Comparison of ENCODE assay signal across 16 cellular contexts in genomic region chr2:191714925-191715324, GRCh38. TPM values are rescaled to one million over a fixed set of nuclear protein-coding genes. Genes with fewer than 3 reads are reported as not detected.
DNase-seq lines count a peak whose midpoint lies in the region; ATAC-seq and TF ChIP-seq lines count a peak whose summit lies in the region.
"Had no signal": no experiment of that assay in that cellular context is flagged by ENCODE, and none has a peak within 500 bp of the region (broad histone marks: within the 10 kb centered on the region; RNA-seq: fewer than 3 reads in every experiment).

No MANE protein-coding gene starts in this region.

- peak overlapping the region; percentile 56 for H3K27ac Mint-ChIP-seq in glutamatergic neuron (ENCODE audit: unreplicated experiment)
- no peak overlapping the region for H3K27ac Mint-ChIP-seq in CD14-positive monocyte
- H3K27ac Mint-ChIP-seq: CD4-positive, alpha-beta memory T cell; HFFc6; T-helper 2 cell treated with Interferon-gamma antibody and Interleukin-4, amounts not matched to agents 5 μg/mL and 100 μg/mL, for 36 hours had no signal

- intact Hi-C loops in prostate gland (cut with DNase I) (no loop called here), CD14-positive monocyte (cut with micrococcal nuclease) (no loop called here)

- no peaks in the 10 kb centered on the region for H3K9me3 ChIP-seq in HEK293 (ENCODE audit: control insufficient read depth, insufficient read depth, low read depth, low read length)
- H3K9me3 ChIP-seq in prostate gland, result no peaks in the 10 kb centered on the region
- H3K9me3 ChIP-seq: BE2C had no signal

- ATAC-seq in GM18505 (IDR thresholded peaks at IDR 0.05; ENCODE audit: unreplicated experiment), result no peak
- ATAC-seq: K562 had no signal

- peaks cover 35% of the 10 kb centered on the region for H3K4me1 Mint-ChIP-seq in glutamatergic neuron (ENCODE audit: low read depth, unreplicated experiment)
- no peaks in the 10 kb centered on the region for H3K4me1 Mint-ChIP-seq in CD14-positive monocyte

- H3K4me3 ChIP-seq in HEK293 (ENCODE audit: low read depth, low read length) (no peak overlapping the region), prostate gland (no peak overlapping the region)
- H3K4me3 ChIP-seq: K562 had no signal

- 90% methylated on average over 4 of the region's 4 CpGs for WGBS in prostate gland

- no peak overlapping the region for H3K27ac ChIP-seq in HEK293 (ENCODE audit: extremely low read depth, low read depth, low read length)
- H3K27ac ChIP-seq in prostate gland, result no peak overlapping the region
- H3K27ac ChIP-seq: 22Rv1 had no signal

- H3K27me3 ChIP-seq in prostate gland (replicated peaks; ENCODE audit: insufficient read depth), result no peaks in the 10 kb centered on the region
- H3K27me3 ChIP-seq: BE2C had no signal

- POLR2A ChIA-PET in HEK293 (lab: Yijun Ruan, JAX), result no interaction called here

- no peak for TF ChIP-seq POLR2A in prostate gland (IDR thresholded peaks at IDR 0.05)
- no peak for TF ChIP-seq POLR2A in GM18505 (IDR thresholded peaks at IDR 0.05; ENCODE audit: borderline replicate concordance, extremely low read depth, insufficient read depth, insufficient read length)

- CTCF ChIA-PET in HEK293 (lab: Yijun Ruan, JAX), result interaction anchor here (0.7 kb wide), 1 partner anchor 160 kb away, joined by 3 read pairs; no protein-coding TSS in a partner anchor

- H3K9me3 Mint-ChIP-seq in glutamatergic neuron (ENCODE audit: unreplicated experiment) (peaks cover 5% of the 10 kb centered on the region), CD14-positive monocyte (no peaks in the 10 kb centered on the region)
- H3K9me3 Mint-ChIP-seq: CD4-positive, alpha-beta memory T cell; HFFc6; T-helper 2 cell treated with Interferon-gamma antibody and Interleukin-4, amounts not matched to agents 5 μg/mL and 100 μg/mL, for 36 hours had no signal

- H3K4me3 Mint-ChIP-seq in glutamatergic neuron (ENCODE audit: unreplicated experiment) (no peak overlapping the region), CD14-positive monocyte (no peak overlapping the region)
- H3K4me3 Mint-ChIP-seq: CD4-positive, alpha-beta memory T cell; HFFc6; T-helper 2 cell treated with Interferon-gamma antibody and Interleukin-4, amounts not matched to agents 5 μg/mL and 100 μg/mL, for 36 hours had no signal

- H3K36me3 Mint-ChIP-seq in glutamatergic neuron (ENCODE audit: unreplicated experiment) (no peaks in the 10 kb centered on the region), CD14-positive monocyte (no peaks in the 10 kb centered on the region)

- H3K27me3 Mint-ChIP-seq in glutamatergic neuron (ENCODE audit: unreplicated experiment), result peaks cover 4% of the 10 kb centered on the region
- H3K27me3 Mint-ChIP-seq in CD14-positive monocyte (ENCODE audit: low read depth in 3 of 3), result no peaks in the 10 kb centered on the region
- H3K27me3 Mint-ChIP-seq: CD4-positive, alpha-beta memory T cell had no signal

- no peaks in the 10 kb centered on the region for H3K36me3 ChIP-seq in HEK293 (ENCODE audit: control insufficient read depth in 2 of 2, insufficient read depth in 1 of 2, low read length in 2 of 2)
- H3K36me3 ChIP-seq in prostate gland, result no peaks in the 10 kb centered on the region
- H3K36me3 ChIP-seq: BE2C had no signal

- peak; percentile 17 for DNase-seq in DMS 273 (lab: John Stamatoyannopoulos, UW; ENCODE audit: unreplicated experiment)
- DNase-seq in DMS 273 treated with DMSO at 0.1 percent for 48 hours (lab: John Stamatoyannopoulos, UW), result no peak
- DNase-seq in NCI-H2171 treated with DMSO at 0.1 percent for 48 hours (lab: John Stamatoyannopoulos, UW), result peak; percentile 55
- DNase-seq in glutamatergic neuron, result peak; percentile 38
- DNase-seq in prostate gland (ENCODE audit: low spot score), result no peak
- no peak for DNase-seq in CD14-positive monocyte (ENCODE audit: low spot score)
- DNase-seq: BE2C; CD4-positive, alpha-beta memory T cell; HFFc6; NCI-H1436; NCI-H82 had no signal

- TF ChIP-seq CTCF in HEK293 (tag by site-specific recombination; IDR thresholded peaks at IDR 0.05) (no peak), glutamatergic neuron (IDR thresholded peaks at IDR 0.05; ENCODE audit: partially characterized antibody, unreplicated experiment) (no peak), prostate gland (IDR thresholded peaks at IDR 0.05) (no peak), CD14-positive monocyte (IDR thresholded peaks at IDR 0.05) (no peak)

- H3K4me1 ChIP-seq in HEK293 (ENCODE audit: control insufficient read depth, insufficient read depth, low read length) (no peaks in the 10 kb centered on the region), prostate gland (replicated peaks) (no peaks in the 10 kb centered on the region)
- H3K4me1 ChIP-seq: BE2C had no signal

TF ChIP-seq in HEK293, 187 proteins besides CTCF, POLR2A, EP300 and RAD21:
- TF ChIP-seq ZIC2 (tag by site-specific recombination; IDR thresholded peaks at IDR 0.05) (peak; percentile 51), ZBTB44 (tag by site-specific recombination; IDR thresholded peaks at IDR 0.05) (peak; percentile 73), ZSCAN18 (tag by site-specific recombination; IDR thresholded peaks at IDR 0.05) (no peak)

RNA-seq across cellular contexts. Expression of gene NABP1, which starts 37.0 kb away (rescaled TPM):
- total RNA-seq in glutamatergic neuron (ENCODE audit: unreplicated experiment), result 13.0 TPM
- 10 to 100 TPM in 1 of 2 donors, 1 to 10 TPM in 1; 3.8 to 28.3 TPM for total RNA-seq in prostate gland
- polyA plus RNA-seq in CD14-positive monocyte, result 10 to 100 TPM in 1 of 2 donors, 1 to 10 TPM in 1; 8.0 to 13.3 TPM

Comparison
In these comparisons a context has a peak if more than half of its experiments do, and no peak if none do; other contexts are left out.
1. DNase-seq: peak in DMS 273 (single experiment), NCI-H2171 treated with DMSO at 0.1 percent for 48 hours (single experiment) and glutamatergic neuron (single experiment); none in DMS 273 treated with DMSO at 0.1 percent for 48 hours (single experiment), prostate gland (single experiment) and CD14-positive monocyte (single experiment).